29 cellular contexts compared by ENCODE assay signal in the genomic region with DNA sequence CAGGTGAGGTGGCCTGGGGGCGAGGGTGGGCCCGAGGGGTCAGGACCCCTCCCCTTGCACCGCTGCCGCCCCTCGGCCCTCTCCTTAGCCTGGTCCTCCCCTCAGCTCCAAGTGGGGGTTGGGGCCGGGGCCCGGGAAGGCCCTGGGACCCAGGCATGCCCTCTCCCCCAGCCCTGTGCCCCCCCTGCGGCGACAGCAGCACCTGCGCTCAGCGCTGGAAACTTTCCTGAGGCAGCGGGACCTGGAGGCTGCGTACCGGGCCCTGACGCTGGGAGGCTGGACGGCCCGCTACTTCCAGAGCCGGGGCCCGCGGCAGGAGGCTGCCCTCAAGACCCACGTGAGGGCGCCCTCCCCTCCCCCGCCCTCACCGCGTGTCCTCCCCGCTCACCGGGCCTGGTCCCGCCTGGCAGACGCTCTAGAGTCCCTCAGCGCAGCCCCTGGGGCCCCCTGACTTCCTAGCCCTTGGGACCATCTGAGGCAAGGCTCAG. TPM values are rescaled to one million over a fixed set of nuclear protein-coding genes. Genes with fewer than 3 reads are reported as not detected.
DNase-seq lines count a peak whose midpoint lies in the region; ATAC-seq and TF ChIP-seq lines count a peak whose summit lies in the region.
"Had no signal": no experiment of that assay in that cellular context is flagged by ENCODE, and none has a peak within 500 bp of the region (broad histone marks: within the 10 kb centered on the region; RNA-seq: fewer than 3 reads in every experiment).

No MANE protein-coding gene starts in this region.

- H3K36me3 Mint-ChIP-seq in GM23338 (ENCODE audit: low read depth), result peaks cover 35% of the 10 kb centered on the region
- peaks cover 28% of the 10 kb centered on the region for H3K36me3 Mint-ChIP-seq in WTC11

- 0 out of 2 replicates have a peak overlapping the region, but pooled peaks have one; percentile 89 for H3K9ac ChIP-seq in BLaER1

- H3K9me3 ChIP-seq in BLaER1 (no peaks in the 10 kb centered on the region), mucosa of descending colon (no peaks in the 10 kb centered on the region)
- H3K9me3 ChIP-seq: breast epithelium, Caco-2, esophagus squamous epithelium, heart left ventricle, Peyer's patch, tibial artery had no signal

- no peak for ATAC-seq in GM23338
- ATAC-seq in WTC11, result no peak
- ATAC-seq in mucosa of descending colon, result no peak
- ATAC-seq in GM18520 (IDR thresholded peaks at IDR 0.05; ENCODE audit: unreplicated experiment), result no peak
- ATAC-seq in HG02623 (IDR thresholded peaks at IDR 0.05; ENCODE audit: unreplicated experiment), result no peak
- ATAC-seq: foreskin keratinocyte; heart left ventricle; naive thymus-derived CD8-positive, alpha-beta T cell had no signal

- H3K4me2 ChIP-seq in BLaER1 (peak overlapping the region; percentile 99), GM23338 (peak overlapping the region; percentile 96; the same call in 1 of the 2 replicates)

- TF ChIP-seq CTCF in GM23338 (conservative IDR thresholded peaks at IDR 0.05; ENCODE audit: low read depth in 2 of 2), result peak in 1 of 2 experiments; percentile 17; a peak in 1 of 4 replicates
- TF ChIP-seq CTCF in WTC11 (IDR thresholded peaks at IDR 0.05), result no peak
- no peak for TF ChIP-seq CTCF in mucosa of descending colon (IDR thresholded peaks at IDR 0.05)

- H3K27me3 Mint-ChIP-seq in GM23338 (ENCODE audit: insufficient read depth, low read depth, poor library complexity) (peaks cover 21% of the 10 kb centered on the region), WTC11 (ENCODE audit: low read depth) (peaks cover 8% of the 10 kb centered on the region)

- H3K27me3 ChIP-seq in BLaER1 (no peaks in the 10 kb centered on the region), GM23338 (ENCODE audit: insufficient read depth) (no peaks in the 10 kb centered on the region)
- H3K27me3 ChIP-seq: breast epithelium, foreskin keratinocyte, heart left ventricle, Peyer's patch had no signal

- peaks cover 13% of the 10 kb centered on the region for H4K20me1 ChIP-seq in BLaER1
- H4K20me1 ChIP-seq in GM23338 (replicated peaks; ENCODE audit: insufficient read depth), result 0 out of 2 replicates have a peak, but pooled peaks cover 3% of the 10 kb centered on the region

- no peak overlapping the region for H3K4me3 Mint-ChIP-seq in GM23338
- H3K4me3 Mint-ChIP-seq in WTC11, result no peak overlapping the region

- H3K4me1 ChIP-seq in BLaER1 (peaks cover 55% of the 10 kb centered on the region), GM23338 (ENCODE audit: insufficient read depth) (peaks cover 12% of the 10 kb centered on the region; the same call in 1 of the 2 replicates), mucosa of descending colon (ENCODE audit: low read depth) (peaks cover 25% of the 10 kb centered on the region)
- H3K4me1 ChIP-seq: breast epithelium, foreskin keratinocyte had no signal

- H2AFZ ChIP-seq in GM23338, result no peak overlapping the region

- CTCF ChIA-PET in WTC11 (lab: Charles Lee), result interaction anchor here (0.8 to 2.2 kb wide), 5 partner anchors 14 to 176 kb away, joined by 3 to 10 read pairs (median 7); partner anchors contain the start of genes DNAAF3, IL11 and TMEM238

- no peaks in the 10 kb centered on the region for H3K79me2 ChIP-seq in GM23338 (replicated peaks; ENCODE audit: insufficient read depth)

- H3K9me3 Mint-ChIP-seq in GM23338 (no peaks in the 10 kb centered on the region; the same call in 2 of the 3 replicates), WTC11 (no peaks in the 10 kb centered on the region)
- H3K9me3 Mint-ChIP-seq: CD14-positive monocyte; naive thymus-derived CD8-positive, alpha-beta T cell; T-helper 2 cell treated with Interferon-gamma antibody and Interleukin-4, amounts not matched to agents 5 μg/mL and 100 μg/mL, for 36 hours had no signal

- H3K4me3 ChIP-seq in BLaER1 (peak overlapping the region; percentile 84; the same call in 1 of the 2 replicates), GM23338 (peak overlapping the region; percentile 84; the same call in 1 of the 2 replicates), mucosa of descending colon (no peak overlapping the region)

- DNase-seq in GM23338 (ENCODE audit: low spot score) (peak; percentile 46), WTC11 (ENCODE audit: low spot score) (no peak), mucosa of descending colon (peak in 2 of 3 donors; percentile 47 to 58), NCI-H2081 (lab: John Stamatoyannopoulos, UW) (no peak)
- DNase-seq: activated CD4-positive, alpha-beta T cell treated with anti-CD3 and anti-CD28 coated beads for 48 hours; activated naive CD4-positive, alpha-beta T cell treated with anti-CD3 and anti-CD28 coated beads, Interleukin-2, amount 50 U/mL, for 16 hours; DMS79; esophagus squamous epithelium; foreskin keratinocyte; GF-D8; heart left ventricle; naive thymus-derived CD8-positive, alpha-beta T cell; NCI-H1417 treated with DMSO at 0.1 percent for 48 hours; NCI-H345; NCI-H748 treated with DMSO at 0.1 percent for 48 hours; Peyer's patch; stimulated activated CD4-positive, alpha-beta T cell treated with anti-CD3 and anti-CD28 coated beads, Interleukin-4, amount 100 ng/mL, for 24 hours; tibial artery had no signal

- POLR2A ChIA-PET in WTC11 (lab: Charles Lee), result interaction anchor here (1.3 to 1.8 kb wide), 2 partner anchors 9 to 41 kb away, joined by 6 read pairs; partner anchors contain the start of gene TMEM238

- peak overlapping the region; percentile 44; the same call in 1 of the 2 replicates for H3K27ac ChIP-seq in BLaER1
- no peak overlapping the region for H3K27ac ChIP-seq in GM23338 (ENCODE audit: low read depth)
- H3K27ac ChIP-seq: esophagus squamous epithelium, foreskin keratinocyte, heart left ventricle, HL-60, Peyer's patch, tibial artery had no signal

- no peaks in the 10 kb centered on the region; the same call in 1 of the 2 replicates for H3F3A ChIP-seq in GM23338 (replicated peaks; ENCODE audit: low read depth)

- no peaks in the 10 kb centered on the region for H3K9me2 ChIP-seq in GM23338 (ENCODE audit: insufficient read depth)

- H3K27ac Mint-ChIP-seq in GM23338 (no peak overlapping the region), WTC11 (no peak overlapping the region)

- H3K36me3 ChIP-seq in BLaER1, result peaks cover 55% of the 10 kb centered on the region
- no peaks in the 10 kb centered on the region; the same call in 1 of the 2 replicates for H3K36me3 ChIP-seq in GM23338 (ENCODE audit: insufficient read depth)
- peaks cover 7% of the 10 kb centered on the region for H3K36me3 ChIP-seq in mucosa of descending colon (ENCODE audit: low read depth)
- H3K36me3 ChIP-seq: breast epithelium had no signal

- H3K4me1 Mint-ChIP-seq in GM23338 (peaks cover 22% of the 10 kb centered on the region), WTC11 (peaks cover 23% of the 10 kb centered on the region)

- intact Hi-C loops in mucosa of descending colon (cut with DNase I, micrococcal nuclease), result no loop called here

TF ChIP-seq in GM23338, 12 proteins besides CTCF, POLR2A, EP300 and RAD21 (continues in another document):
- TF ChIP-seq STAT1 (IDR thresholded peaks at IDR 0.05; ENCODE audit: unreplicated experiment), result no peak
- no peak for TF ChIP-seq ZNF331 (CRISPR knock-in tag; IDR thresholded peaks at IDR 0.05; ENCODE audit: low read depth)
- no peak for TF ChIP-seq JUNB (IDR thresholded peaks at IDR 0.05; ENCODE audit: unreplicated experiment)
- TF ChIP-seq NANOG (IDR thresholded peaks at IDR 0.05; ENCODE audit: borderline replicate concordance), result no peak

TF ChIP-seq in WTC11, 78 proteins besides CTCF, POLR2A, EP300 and RAD21 (continues in another document):
- no peak for TF ChIP-seq MYBL2 (CRISPR knock-in tag; IDR thresholded peaks at IDR 0.05)
- TF ChIP-seq, protein P1, sequence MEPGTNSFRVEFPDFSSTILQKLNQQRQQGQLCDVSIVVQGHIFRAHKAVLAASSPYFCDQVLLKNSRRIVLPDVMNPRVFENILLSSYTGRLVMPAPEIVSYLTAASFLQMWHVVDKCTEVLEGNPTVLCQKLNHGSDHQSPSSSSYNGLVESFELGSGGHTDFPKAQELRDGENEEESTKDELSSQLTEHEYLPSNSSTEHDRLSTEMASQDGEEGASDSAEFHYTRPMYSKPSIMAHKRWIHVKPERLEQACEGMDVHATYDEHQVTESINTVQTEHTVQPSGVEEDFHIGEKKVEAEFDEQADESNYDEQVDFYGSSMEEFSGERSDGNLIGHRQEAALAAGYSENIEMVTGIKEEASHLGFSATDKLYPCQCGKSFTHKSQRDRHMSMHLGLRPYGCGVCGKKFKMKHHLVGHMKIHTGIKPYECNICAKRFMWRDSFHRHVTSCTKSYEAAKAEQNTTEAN (CRISPR knock-in tag; IDR thresholded peaks at IDR 0.05), result 0 out of 2 replicates have a peak, but pooled peaks have one; percentile 32

RNA-seq across cellular contexts. Expression of gene KMT5C, which starts 2.4 kb away (rescaled TPM):
- 34.3 and 43.2 TPM in 2 replicates for total RNA-seq in GM23338 (2014; rRNA removed; shearing (Covaris generic))
- 12.9 and 14.2 TPM in 2 replicates for polyA plus RNA-seq in GM23338 (2016; fragmentation: Nextera tagmentation; extraction: Ambion mirVana)
- 49.1 to 63.1 TPM (median 52.3 TPM) in 3 replicates for total RNA-seq in WTC11 (2021)
- 10 to 100 TPM; 14.7 to 19.3 (median 16.5) TPM for total RNA-seq in mucosa of descending colon

RNA-seq across cellular contexts. Expression of gene COX6B2, which starts 12.4 kb away (rescaled TPM):
- 2.7 and 2.9 TPM in 2 replicates for total RNA-seq in GM23338 (2014; rRNA removed; shearing (Covaris generic))
- 5.3 and 5.7 TPM in 2 replicates for polyA plus RNA-seq in GM23338 (2016; fragmentation: Nextera tagmentation; extraction: Ambion mirVana)
- total RNA-seq in WTC11 (2021) (4.1 to 8.0 TPM (median 4.3 TPM) in 3 replicates), mucosa of descending colon (10 to 100 TPM; 16.6 to 30.0 (median 17.2) TPM)
- total RNA-seq: liver; naive thymus-derived CD8-positive, alpha-beta T cell; Peyer's patch had no signal
- polyA plus RNA-seq: CD14-positive monocyte; heart left ventricle; liver; naive thymus-derived CD8-positive, alpha-beta T cell had no signal

RNA-seq across cellular contexts. Expression of gene TMEM150B, which starts 16.9 kb away (rescaled TPM):
- not detected in 2 replicates for total RNA-seq in GM23338 (2014; rRNA removed; shearing (Covaris generic))
- polyA plus RNA-seq in GM23338 (2016; fragmentation: Nextera tagmentation; extraction: Ambion mirVana), result 0.29 and 0.40 TPM in 2 replicates
- 0.44 to 0.50 TPM in 2 of 3 replicates, not detected in the other for total RNA-seq in WTC11 (2021)
- total RNA-seq in mucosa of descending colon, result 10 to 100 TPM; 31.6 to 62.1 (median 36.4) TPM
- total RNA-seq: chondrocyte; foreskin keratinocyte; kidney epithelial cell; naive thymus-derived CD8-positive, alpha-beta T cell had no signal
- polyA plus RNA-seq: foreskin keratinocyte; naive thymus-derived CD8-positive, alpha-beta T cell had no signal

RNA-seq across cellular contexts. Expression of gene GARIN5B, which starts 21.0 kb away (rescaled TPM):
- not detected in 2 replicates for total RNA-seq in GM23338 (2014; rRNA removed; shearing (Covaris generic))
- polyA plus RNA-seq in GM23338 (2016; fragmentation: Nextera tagmentation; extraction: Ambion mirVana), result not detected in 2 replicates
- 0.07 to 0.09 TPM in 2 of 3 replicates, not detected in the other for total RNA-seq in WTC11 (2021)
- total RNA-seq in mucosa of descending colon, result not detected
- total RNA-seq: breast epithelium; Caco-2; chondrocyte; esophagus squamous epithelium; foreskin keratinocyte; heart left ventricle; kidney epithelial cell; liver; naive thymus-derived CD8-positive, alpha-beta T cell; Peyer's patch had no signal
- polyA plus RNA-seq: CD14-positive monocyte; foreskin keratinocyte; heart left ventricle; liver; naive thymus-derived CD8-positive, alpha-beta T cell had no signal

RNA-seq across cellular contexts. Expression of gene IL11, which starts 28.2 kb away (rescaled TPM):
- total RNA-seq in GM23338 (2014; rRNA removed; shearing (Covaris generic)), result 1.1 and 2.2 TPM in 2 replicates
- 0.58 and 1.7 TPM in 2 replicates for polyA plus RNA-seq in GM23338 (2016; fragmentation: Nextera tagmentation; extraction: Ambion mirVana)
- total RNA-seq in WTC11 (2021) (1.2 to 1.8 TPM (median 1.6 TPM) in 3 replicates), mucosa of descending colon (under 1 TPM; 0.24 to 0.32 (median 0.29) TPM)
- total RNA-seq: esophagus squamous epithelium, liver, Peyer's patch had no signal
- polyA plus RNA-seq: CD14-positive monocyte; liver; naive thymus-derived CD8-positive, alpha-beta T cell had no signal

Comparison
In these comparisons a context has a peak if more than half of its experiments do, and no peak if none do; other contexts are left out.
1. DNase-seq: peak in GM23338 (single experiment) and mucosa of descending colon (2 of 3); none in WTC11 (single experiment) and NCI-H2081 (0 of 2).
2. RNA of gene TMEM150B, which starts 16.9 kb away (total RNA-seq): 31.6 to 62.1 TPM in mucosa of descending colon; 0.44 to 0.50 TPM in WTC11 and not detected in GM23338; every median in the first group is over 10 times any median in the second.